ENCODE assay signal across 28 cellular contexts in the genomic region with DNA sequence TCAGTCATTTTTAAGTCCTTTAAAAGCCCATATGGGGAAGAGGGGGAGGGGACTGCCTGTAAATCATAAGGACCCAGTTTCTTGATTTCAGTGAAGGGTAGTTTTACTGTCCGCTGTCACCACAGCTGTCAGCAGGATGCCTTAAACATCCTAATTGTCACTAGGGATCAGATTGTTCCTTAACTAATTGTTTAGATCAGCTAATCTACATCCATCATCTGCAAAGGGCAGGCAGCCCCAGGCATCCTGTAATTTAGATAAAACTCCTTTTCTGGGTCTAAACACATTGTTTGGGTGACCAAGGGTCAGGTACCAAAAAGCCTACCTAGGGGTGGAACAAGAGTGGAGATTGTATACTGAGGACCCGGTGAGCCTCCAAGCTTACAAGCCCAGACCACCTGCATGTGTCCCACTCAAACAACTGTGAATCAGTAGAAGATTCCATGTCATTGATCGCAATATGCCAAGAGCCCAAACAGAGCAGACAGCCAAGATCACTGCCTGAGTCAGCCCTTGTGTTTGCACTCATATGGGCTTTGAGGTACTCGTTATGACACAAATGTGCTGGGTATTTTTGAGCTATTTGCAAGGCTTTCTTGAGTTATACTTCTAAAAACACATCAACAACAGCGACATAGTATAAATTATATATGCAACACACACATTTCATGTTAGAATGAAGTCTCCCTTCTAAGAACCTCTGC.
DNase-seq lines count a peak whose midpoint lies in the region; ATAC-seq and TF ChIP-seq lines count a peak whose summit lies in the region.
"Had no signal": no experiment of that assay in that cellular context is flagged by ENCODE, and none has a peak within 500 bp of the region (broad histone marks: within the 10 kb centered on the region; RNA-seq: fewer than 3 reads in every experiment).

No MANE protein-coding gene starts in this region.

- ATAC-seq in GM18502 (IDR thresholded peaks at IDR 0.05; ENCODE audit: poor library complexity, unreplicated experiment): no peak
- no peak for ATAC-seq in HG02884 (IDR thresholded peaks at IDR 0.05; ENCODE audit: unreplicated experiment)
- ATAC-seq: effector memory CD8-positive, alpha-beta T cell; esophagus mucosa; gastrocnemius medialis; HCT116; stimulated activated naive CD8-positive, alpha-beta T cell treated with anti-CD3 and anti-CD28 coated beads, Interleukin-15, Interleukin-2, amounts not matched to agents 100 U/mL and 50 U/mL, for 24 hours had no signal

- H3K4me1 Mint-ChIP-seq in nephron: peaks cover 42% of the 10 kb centered on the region
- H3K4me1 Mint-ChIP-seq: brain, CD14-positive monocyte, immature natural killer cell had no signal

- no peaks in the 10 kb centered on the region for H3K9me3 Mint-ChIP-seq in nephron
- H3K9me3 Mint-ChIP-seq: brain, CD14-positive monocyte had no signal

- H3K27me3 Mint-ChIP-seq in nephron (ENCODE audit: low read depth): peaks cover 28% of the 10 kb centered on the region
- H3K27me3 Mint-ChIP-seq: effector memory CD8-positive, alpha-beta T cell had no signal

- H3K4me3 Mint-ChIP-seq in nephron: peak overlapping the region in 1 of 3 experiments; percentile 32
- H3K4me3 Mint-ChIP-seq: brain; CD14-positive monocyte; effector memory CD8-positive, alpha-beta T cell; immature natural killer cell had no signal

- TF ChIP-seq CTCF in choroid plexus epithelial cell (conservative IDR thresholded peaks at IDR 0.05; ENCODE audit: low read depth, low read length) (no peak), nephron (IDR thresholded peaks at IDR 0.05; ENCODE audit: unreplicated experiment in 3 of 3) (no peak)

- peak; percentile 7 for DNase-seq in NCI-H748 (lab: John Stamatoyannopoulos, UW; ENCODE audit: unreplicated experiment)
- no peak for DNase-seq in NCI-H748 treated with DMSO at 0.1 percent for 48 hours (lab: John Stamatoyannopoulos, UW)
- DNase-seq in NCI-H524 (lab: John Stamatoyannopoulos, UW): peak; percentile 64 to 86
- peak; percentile 42 for DNase-seq in choroid plexus epithelial cell (ENCODE audit: low read depth)
- no peak for DNase-seq in stimulated activated CD4-positive, alpha-beta T cell treated with anti-CD3 and anti-CD28 coated beads, Interleukin-2, amount 100 ng/mL, for 48 hours
- DNase-seq: 8988T; activated CD4-positive, alpha-beta T cell treated with anti-CD3 and anti-CD28 coated beads, Interleukin-2, amount 50 U/mL, for 1 hour; activated naive CD4-positive, alpha-beta T cell; activated T-cell treated with anti-CD3 and anti-CD28 coated beads, Interleukin-2, amount 50 U/mL, for 48 hours; DND-41; effector memory CD8-positive, alpha-beta T cell; gastrocnemius medialis; hippocampal formation; immature natural killer cell; NCI-H1694 treated with DMSO at 0.1 percent for 48 hours; NCI-H526; stimulated activated naive CD8-positive, alpha-beta T cell treated with anti-CD3 and anti-CD28 coated beads, Interleukin-15, Interleukin-2, amounts not matched to agents 100 U/mL and 50 U/mL, for 24 hours; SW 1271; T1000; testis had no signal

- no peak overlapping the region for H3K4me3 ChIP-seq in choroid plexus epithelial cell (ENCODE audit: low read depth, low read length)
- H3K4me3 ChIP-seq: gastrocnemius medialis, prostate gland, testis had no signal

- peak overlapping the region; percentile 57 to 84 (median 75) for H3K27ac Mint-ChIP-seq in nephron
- H3K27ac Mint-ChIP-seq: brain; CD14-positive monocyte; effector memory CD8-positive, alpha-beta T cell; immature natural killer cell had no signal

- no peaks in the 10 kb centered on the region for H3K36me3 Mint-ChIP-seq in nephron (ENCODE audit: low read depth)
- H3K36me3 Mint-ChIP-seq: brain, CD14-positive monocyte, immature natural killer cell had no signal

Comparison
In these comparisons a context has a peak if more than half of its experiments do, and no peak if none do; other contexts are left out.
1. DNase-seq: peak in NCI-H748 (single experiment), NCI-H524 (2 of 2) and choroid plexus epithelial cell (single experiment); none in NCI-H748 treated with DMSO at 0.1 percent for 48 hours (single experiment) and stimulated activated CD4-positive, alpha-beta T cell treated with anti-CD3 and anti-CD28 coated beads, Interleukin-2, amount 100 ng/mL, for 48 hours (0 of 2).